12 cellular contexts compared by ENCODE assay signal in genomic region chr16:74437-75318, GRCh38. TPM values are rescaled to one million over a fixed set of nuclear protein-coding genes. Genes with fewer than 3 reads are reported as not detected.
DNase-seq lines count a peak whose midpoint lies in the region; ATAC-seq, FAIRE-seq and TF ChIP-seq lines count a peak whose summit lies in the region.
"Had no signal": no experiment of that assay in that cellular context is flagged by ENCODE, and none has a peak within 500 bp of the region (broad histone marks: within the 10 kb centered on the region; RNA-seq: fewer than 3 reads in every experiment).

No MANE protein-coding gene starts in this region.

- no peak overlapping the region for H3K27ac ChIP-seq in astrocyte (ENCODE audit: low read depth, low read length)
- H3K27ac ChIP-seq in mesodermal cell (ENCODE audit: low read depth, low read length, severe bottlenecking): peak overlapping the region; percentile 89
- peak overlapping the region; percentile 95 to 98 for H3K27ac ChIP-seq in thoracic aorta

- DNase-seq in HT-29 (ENCODE audit: low spot score) (peak; percentile 56), astrocyte (ENCODE audit: low read depth) (no peak), thoracic aorta (ENCODE audit: low spot score) (no peak), CD1c-positive myeloid dendritic cell (ENCODE audit: extremely low spot score) (no peak)
- DNase-seq in activated naive CD4-positive, alpha-beta T cell treated with Interleukin-2 at 50 U/mL for 16 hours: no peak
- DNase-seq: MM.1S, NCI-H524 had no signal

- peaks cover 2% of the 10 kb centered on the region for H3K36me3 ChIP-seq in astrocyte (ENCODE audit: insufficient read depth, low read length)
- H3K36me3 ChIP-seq in mesodermal cell (ENCODE audit: control insufficient read depth, insufficient read depth, low read length): peaks cover 7% of the 10 kb centered on the region
- H3K36me3 ChIP-seq in thoracic aorta: no peaks in the 10 kb centered on the region

- H3K27ac Mint-ChIP-seq in astrocyte (ENCODE audit: unreplicated experiment): peak overlapping the region; percentile 86

- ATAC-seq in thoracic aorta (ENCODE audit: insufficient number of reproducible peaks, low FRiP score, low read depth): no peak
- ATAC-seq in HG02588 (IDR thresholded peaks at IDR 0.05; ENCODE audit: unreplicated experiment): no peak
- ATAC-seq: activated CD4-positive, CD25-positive, alpha-beta regulatory T cell treated with anti-CD3 and anti-CD28 coated beads, Interleukin-2, amount 50 U/mL, for 24 hours had no signal

- H3K9me3 ChIP-seq in astrocyte (ENCODE audit: insufficient read depth, low read depth, low read length): no peaks in the 10 kb centered on the region
- H3K9me3 ChIP-seq in mesodermal cell (ENCODE audit: control insufficient read depth, low read length): no peaks in the 10 kb centered on the region
- no peaks in the 10 kb centered on the region for H3K9me3 ChIP-seq in thoracic aorta

- FAIRE-seq in astrocyte (lab: Jason Lieb, UNC): no peak
- FAIRE-seq: GM12892 had no signal

- no peak overlapping the region for H2AFZ ChIP-seq in astrocyte (ENCODE audit: low read depth, low read length)

- H4K20me1 ChIP-seq in astrocyte (ENCODE audit: insufficient read depth, low read length): peaks cover 27% of the 10 kb centered on the region

- peaks cover 37% of the 10 kb centered on the region for H3K79me2 ChIP-seq in astrocyte (ENCODE audit: insufficient read depth, low read length)

- H3K4me1 Mint-ChIP-seq in astrocyte (ENCODE audit: low read depth, unreplicated experiment): peaks cover 38% of the 10 kb centered on the region

- no peak overlapping the region for H3K4me2 ChIP-seq in astrocyte (ENCODE audit: low read length)

- 49 to 70% methylated on average over 13 to 18 of the region's 22 CpGs for WGBS in mesodermal cell (ENCODE audit: insufficient coverage in 2 of 2), 2 experiments

- H3K27me3 ChIP-seq in astrocyte (ENCODE audit: insufficient read depth, low read length): no peaks in the 10 kb centered on the region
- H3K27me3 ChIP-seq in thoracic aorta (replicated peaks; ENCODE audit: insufficient read depth): no peaks in the 10 kb centered on the region

- TF ChIP-seq CTCF in astrocyte (IDR thresholded peaks at IDR 0.05; ENCODE audit: insufficient read depth, low read depth, low read length) (no peak), thoracic aorta (IDR thresholded peaks at IDR 0.05) (no peak)

- H3K4me3 Mint-ChIP-seq in astrocyte (ENCODE audit: unreplicated experiment): peak overlapping the region; percentile 68
- H3K4me3 Mint-ChIP-seq: central memory CD8-positive, alpha-beta T cell had no signal

- no peaks in the 10 kb centered on the region for H3K27me3 Mint-ChIP-seq in astrocyte (ENCODE audit: low read depth, unreplicated experiment)

- H3K4me3 ChIP-seq in astrocyte (ENCODE audit: insufficient read depth, low read depth, low read length) (no peak overlapping the region), mesodermal cell (ENCODE audit: extremely low read depth, insufficient read depth, low read length, poor library complexity, severe bottlenecking) (no peak overlapping the region), thoracic aorta (no peak overlapping the region)

- peaks cover 62% of the 10 kb centered on the region for H3K4me1 ChIP-seq in astrocyte (ENCODE audit: insufficient read depth, low read length)
- H3K4me1 ChIP-seq in mesodermal cell (ENCODE audit: control insufficient read depth, insufficient read depth, low read length, poor library complexity, severe bottlenecking): peaks cover 65% of the 10 kb centered on the region
- H3K4me1 ChIP-seq in thoracic aorta (ENCODE audit: control insufficient read depth in 1 of 2, low read depth in 2 of 2): peaks cover 41 to 76% of the 10 kb centered on the region in 2 donors

- H3K9ac ChIP-seq in astrocyte (ENCODE audit: low read length): no peak overlapping the region

- no peaks in the 10 kb centered on the region for H3K9me3 Mint-ChIP-seq in astrocyte (ENCODE audit: unreplicated experiment)
- H3K9me3 Mint-ChIP-seq: central memory CD8-positive, alpha-beta T cell had no signal

- peaks cover 2% of the 10 kb centered on the region for H3K36me3 Mint-ChIP-seq in astrocyte (ENCODE audit: low read depth, unreplicated experiment)

RNA-seq across cellular contexts. Expression of gene RHBDF1, which starts 2.2 kb away (rescaled TPM):
- total RNA-seq in HT-29 (2014; rRNA removed; shearing (Covaris generic)): 265 and 291 TPM in 2 replicates
- total RNA-seq in astrocyte (45.6 and 55.5 TPM in 2 replicates), thoracic aorta (100 to 1,000 TPM; 109 to 138 TPM)
- polyA plus RNA-seq in mesodermal cell (2013, experiment 1 of 2): 51.9 TPM
- polyA plus RNA-seq in mesodermal cell (2013, experiment 2 of 2): 42.0 TPM

RNA-seq across cellular contexts. Expression of gene MPG, which starts 3.3 kb away (rescaled TPM):
- total RNA-seq in HT-29 (2014; rRNA removed; shearing (Covaris generic)): 332 and 334 TPM in 2 replicates
- total RNA-seq in astrocyte: 56.5 and 62.7 TPM in 2 replicates
- polyA plus RNA-seq in mesodermal cell (2013, experiment 1 of 2): 85.2 TPM
- 74.3 TPM for polyA plus RNA-seq in mesodermal cell (2013, experiment 2 of 2)
- total RNA-seq in thoracic aorta: 100 to 1,000 TPM in 1 of 2 donors, 10 to 100 TPM in 1; 93.1 to 202 TPM

RNA-seq across cellular contexts. Expression of gene SNRNP25, which starts 21.1 kb away (rescaled TPM):
- total RNA-seq in HT-29 (2014; rRNA removed; shearing (Covaris generic)): 64.8 and 67.5 TPM in 2 replicates
- total RNA-seq in astrocyte: 34.1 and 35.9 TPM in 2 replicates
- polyA plus RNA-seq in mesodermal cell (2013, experiment 1 of 2): 34.8 TPM
- polyA plus RNA-seq in mesodermal cell (2013, experiment 2 of 2): 34.4 TPM
- 10 to 100 TPM in 1 of 2 donors, 1 to 10 TPM in 1; 6.1 to 16.4 TPM for total RNA-seq in thoracic aorta

RNA-seq across cellular contexts. Expression of gene POLR3K, which starts 21.3 kb away (rescaled TPM):
- total RNA-seq in HT-29 (2014; rRNA removed; shearing (Covaris generic)): 19.8 and 26.8 TPM in 2 replicates
- total RNA-seq in astrocyte: 9.6 and 12.2 TPM in 2 replicates
- polyA plus RNA-seq in mesodermal cell (2013, experiment 1 of 2): 15.5 TPM
- 13.2 TPM for polyA plus RNA-seq in mesodermal cell (2013, experiment 2 of 2)
- 1 to 10 TPM in 1 of 2 donors, not detected in 1; 1.4 TPM for total RNA-seq in thoracic aorta
